27 cellular contexts compared by ENCODE assay signal in genomic region chr15:101004500-101004899, GRCh38.
"Had no signal": no experiment of that assay in that cellular context is flagged by ENCODE, and none has a peak within 500 bp of the region (broad histone marks: within the 10 kb centered on the region; RNA-seq: fewer than 3 reads in every experiment).

No MANE protein-coding gene starts in this region.

- FAIRE-seq: frontal cortex, islet of Langerhans had no signal

- H3K9me3 Mint-ChIP-seq: activated naive CD4-positive, alpha-beta T cell treated with anti-CD3 and anti-CD28 coated beads, Interleukin-2, amount 50 U/mL, for 24 hours; activated naive CD8-positive, alpha-beta T cell treated with anti-CD3 and anti-CD28 coated beads, Interleukin-2, amount 50 U/mL, for 24 hours; activated T-helper 2 cell treated with anti-CD3 and anti-CD28 coated beads, Interferon-gamma antibody, Interleukin-2, Interleukin-4, amounts not matched to agents 10 μg/mL and 5 μg/mL and 100 μg/mL, durations not matched to agents 14 hours and 24 hours and 36 hours; T-helper 2 cell treated with Interferon-gamma antibody and Interleukin-4, amounts not matched to agents 5 μg/mL and 100 μg/mL, for 36 hours had no signal

- H3K27ac ChIP-seq: neutrophil, ovary, prostate gland, stomach, tibial nerve, WERI-Rb-1 had no signal

- H3K9me3 ChIP-seq: neutrophil, ovary, prostate gland, tibial nerve had no signal

- H3K27me3 Mint-ChIP-seq: activated naive CD4-positive, alpha-beta T cell treated with anti-CD3 and anti-CD28 coated beads, Interleukin-2, amount 50 U/mL, for 24 hours; stimulated activated naive B cell treated with anti-CD40 and anti-IgM and Interleukin-4, amounts not matched to agents 10 μg/mL and 1 μg/mL and 100 μg/mL, for 72 hours had no signal

- H3K4me3 Mint-ChIP-seq: activated naive CD4-positive, alpha-beta T cell treated with anti-CD3 and anti-CD28 coated beads, Interleukin-2, amount 50 U/mL, for 24 hours; activated naive CD8-positive, alpha-beta T cell treated with anti-CD3 and anti-CD28 coated beads, Interleukin-2, amount 50 U/mL, for 24 hours; stimulated activated naive B cell treated with anti-CD40 and anti-IgM and Interleukin-4, amounts not matched to agents 10 μg/mL and 1 μg/mL and 100 μg/mL, for 72 hours; T-helper 2 cell treated with Interferon-gamma antibody and Interleukin-4, amounts not matched to agents 5 μg/mL and 100 μg/mL, for 36 hours had no signal

- DNase-seq: activated CD4-positive, alpha-beta T cell treated with anti-CD3 and anti-CD28 coated beads for 48 hours; activated CD4-positive, alpha-beta T cell treated with anti-CD3 and anti-CD28 coated beads, Interleukin-2, amount 50 U/mL, for 48 hours; activated naive CD8-positive, alpha-beta T cell treated with anti-CD3 and anti-CD28 coated beads, Interleukin-2, amount 50 U/mL, for 24 hours; activated T-cell treated with anti-CD3 and anti-CD28 coated beads, Interleukin-2, amount 50 U/mL, for 48 hours; amygdala; caudate nucleus; dermis blood vessel endothelial cell; effector CD8-positive, alpha-beta T cell; left ventricle myocardium superior; nephron progenitor cell; ovary; retina; stimulated activated CD4-positive, alpha-beta T cell treated with anti-CD3 and anti-CD28 coated beads, Interleukin-1b, Interleukin-23, amount 100 ng/mL, for 48 hours; stimulated activated naive B cell treated with anti-CD40 and anti-IgM and Interleukin-4, amounts not matched to agents 10 μg/mL and 1 μg/mL and 100 μg/mL, for 72 hours; stomach; T-helper 1 cell; WERI-Rb-1 had no signal

- H3K36me3 Mint-ChIP-seq: activated naive CD4-positive, alpha-beta T cell treated with anti-CD3 and anti-CD28 coated beads, Interleukin-2, amount 50 U/mL, for 24 hours had no signal

- H3K4me3 ChIP-seq: ovary, prostate gland, smooth muscle cell, stomach, tibial nerve had no signal

- H3K27me3 ChIP-seq: neutrophil, ovary, stomach, tibial nerve had no signal

- ATAC-seq: activated CD4-positive, CD25-positive, alpha-beta regulatory T cell treated with anti-CD3 and anti-CD28 coated beads, Interleukin-2, amount 50 U/mL, for 24 hours; activated naive CD8-positive, alpha-beta T cell treated with anti-CD3 and anti-CD28 coated beads, Interleukin-2, amount 50 U/mL, for 24 hours; left ventricle myocardium superior; stimulated activated naive B cell treated with anti-CD40 and anti-IgM and Interleukin-4, amounts not matched to agents 10 μg/mL and 1 μg/mL and 100 μg/mL, for 72 hours had no signal

- H3K36me3 ChIP-seq: ovary, prostate gland, WERI-Rb-1 had no signal

- H3K27ac Mint-ChIP-seq: activated naive CD8-positive, alpha-beta T cell treated with anti-CD3 and anti-CD28 coated beads, Interleukin-2, amount 50 U/mL, for 24 hours; activated T-helper 2 cell treated with anti-CD3 and anti-CD28 coated beads, Interferon-gamma antibody, Interleukin-2, Interleukin-4, amounts not matched to agents 10 μg/mL and 5 μg/mL and 100 μg/mL, durations not matched to agents 14 hours and 24 hours and 36 hours; nephron progenitor cell; stimulated activated naive B cell treated with anti-CD40 and anti-IgM and Interleukin-4, amounts not matched to agents 10 μg/mL and 1 μg/mL and 100 μg/mL, for 72 hours; T-helper 2 cell treated with Interferon-gamma antibody and Interleukin-4, amounts not matched to agents 5 μg/mL and 100 μg/mL, for 36 hours had no signal
